ENCODE assay signal across 9 cellular contexts in the genomic region with DNA sequence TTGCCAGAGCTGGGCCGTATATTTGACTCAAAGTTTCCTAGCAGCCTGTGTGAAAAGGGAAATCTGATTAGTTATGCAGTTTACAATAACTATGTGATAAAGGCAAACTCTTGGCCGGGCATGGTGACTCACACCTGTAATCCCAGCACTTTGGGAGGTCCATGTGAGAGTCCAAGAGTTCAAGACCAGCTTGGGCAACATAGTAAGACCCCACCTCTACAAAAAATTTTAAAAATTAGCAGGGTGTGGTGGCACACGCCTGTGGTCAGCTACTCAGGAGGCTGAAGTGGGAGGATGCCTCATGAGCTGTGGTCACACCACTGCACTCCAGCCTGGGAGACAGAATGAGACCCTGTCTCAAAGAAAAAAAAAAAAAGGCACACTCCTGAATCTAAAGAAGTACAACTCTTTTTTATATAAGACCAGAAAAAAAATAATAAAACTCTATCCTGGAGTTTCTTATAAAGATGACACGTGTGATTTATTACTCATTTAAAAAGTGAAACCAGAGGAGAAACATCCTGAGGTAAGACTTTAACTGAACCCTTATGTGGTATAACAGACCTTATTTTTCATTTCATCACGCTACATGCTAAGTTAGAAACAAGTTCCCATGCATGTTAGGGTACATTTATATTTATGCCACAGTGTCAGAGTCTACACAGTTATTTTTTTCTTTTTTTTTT. TPM values are rescaled to one million over a fixed set of nuclear protein-coding genes. Genes with fewer than 3 reads are reported as not detected.
DNase-seq lines count a peak whose midpoint lies in the region; ATAC-seq lines count a peak whose summit lies in the region.
"Had no signal": no experiment of that assay in that cellular context is flagged by ENCODE, and none has a peak within 500 bp of the region (broad histone marks: within the 10 kb centered on the region; RNA-seq: fewer than 3 reads in every experiment).

No MANE protein-coding gene starts in this region.

- no peaks in the 10 kb centered on the region for H3K79me1 ChIP-seq in neuronal stem cell (ENCODE audit: low read depth, low read length)

- H3K14ac ChIP-seq in neuronal stem cell (ENCODE audit: low read length), result no peak overlapping the region

- no peak overlapping the region for H2BK15ac ChIP-seq in neuronal stem cell (ENCODE audit: low read length)

- H3K4ac ChIP-seq in neuronal stem cell (ENCODE audit: low read length), result no peak overlapping the region

- peak overlapping the region; percentile 95 to 99 (median 98) for H3K27ac Mint-ChIP-seq in CD4-positive, alpha-beta memory T cell
- H3K27ac Mint-ChIP-seq in activated naive CD8-positive, alpha-beta T cell treated with anti-CD3 and anti-CD28 coated beads, Interleukin-2, amount 10 ng/mL, durations not matched to agents 7 days and 5 days, result peak overlapping the region; percentile 99

- DNase-seq in CD4-positive, alpha-beta memory T cell, result peak; percentile 42 to 78 (median 59)
- DNase-seq in MV-4-11 (lab: John Stamatoyannopoulos, UW), result peak; percentile 58
- DNase-seq in activated naive CD8-positive, alpha-beta T cell treated with anti-CD3 and anti-CD28 coated beads, Interleukin-2, amount 10 ng/mL, durations not matched to agents 7 days and 5 days, result peak; percentile 45
- DNase-seq in NCI-H82 (lab: John Stamatoyannopoulos, UW), result no peak
- DNase-seq in neuronal stem cell (ENCODE audit: low spot score), result no peak
- DNase-seq in UCSD-AML1 (lab: John Stamatoyannopoulos, UW; ENCODE audit: unreplicated experiment), result no peak
- DNase-seq in ecto neural progenitor cell (ENCODE audit: low spot score), result no peak

- no peak overlapping the region for H3K23ac ChIP-seq in neuronal stem cell (ENCODE audit: low read depth, low read length, poor library complexity)

- peak overlapping the region; percentile 76 to 89 (median 87) for H3K4me3 Mint-ChIP-seq in CD4-positive, alpha-beta memory T cell
- H3K4me3 Mint-ChIP-seq in activated naive CD8-positive, alpha-beta T cell treated with anti-CD3 and anti-CD28 coated beads, Interleukin-2, amount 10 ng/mL, durations not matched to agents 7 days and 5 days, result peak overlapping the region; percentile 87

- H3K36me3 Mint-ChIP-seq in CD4-positive, alpha-beta memory T cell, result peaks cover 3 to 4% of the 10 kb centered on the region in 2 donors
- peaks cover 8% of the 10 kb centered on the region for H3K36me3 Mint-ChIP-seq in activated naive CD8-positive, alpha-beta T cell treated with anti-CD3 and anti-CD28 coated beads, Interleukin-2, amount 10 ng/mL, durations not matched to agents 7 days and 5 days

- no peaks in the 10 kb centered on the region for H3K9me3 Mint-ChIP-seq in CD4-positive, alpha-beta memory T cell
- H3K9me3 Mint-ChIP-seq in activated naive CD8-positive, alpha-beta T cell treated with anti-CD3 and anti-CD28 coated beads, Interleukin-2, amount 10 ng/mL, durations not matched to agents 7 days and 5 days, result no peaks in the 10 kb centered on the region

- peak overlapping the region; percentile 82 for H3K27ac ChIP-seq in CD4-positive, alpha-beta memory T cell (ENCODE audit: low read depth, low read length)
- no peak overlapping the region for H3K27ac ChIP-seq in neuronal stem cell (replicated peaks; ENCODE audit: low read length)

- H2BK12ac ChIP-seq in neuronal stem cell (ENCODE audit: low read length), result no peak overlapping the region

- no peak overlapping the region for H3K18ac ChIP-seq in neuronal stem cell (ENCODE audit: low read length)

- WGBS in neuronal stem cell (ENCODE audit: extremely low coverage in 2 of 2, insufficient read length in 2 of 2, insufficient replicate concordance in 1 of 2), 2 donors, result no CpG with 5 or more reads among the region's 5 CpGs

- CTCF ChIA-PET in CD4-positive, alpha-beta memory T cell (lab: Charles Lee; ENCODE audit: partially characterized antibody), result interaction anchor here (0.7 to 9.3 kb wide), 11 partner anchors 8 to 77 kb away, joined by 3 to 111 read pairs (median 4); no protein-coding TSS in a partner anchor

- H3K4me1 ChIP-seq in CD4-positive, alpha-beta memory T cell (ENCODE audit: insufficient read depth, low read length), result peaks cover 24% of the 10 kb centered on the region
- no peaks in the 10 kb centered on the region for H3K4me1 ChIP-seq in neuronal stem cell (ENCODE audit: control insufficient read depth in 2 of 2, insufficient read depth in 1 of 2, low read depth in 1 of 2, low read length in 2 of 2)

- no peak overlapping the region for H3K4me2 ChIP-seq in neuronal stem cell (ENCODE audit: insufficient read depth, low read length, poor library complexity, severe bottlenecking)

- H4K91ac ChIP-seq in neuronal stem cell (ENCODE audit: low read depth, low read length, poor library complexity), result no peak overlapping the region

- H3K36me3 ChIP-seq in CD4-positive, alpha-beta memory T cell (ENCODE audit: insufficient read depth, low read length), result no peaks in the 10 kb centered on the region
- H3K36me3 ChIP-seq in neuronal stem cell (replicated peaks in 1 of 2; ENCODE audit: control insufficient read depth in 2 of 2, insufficient read depth in 2 of 2, low read length in 2 of 2), result no peaks in the 10 kb centered on the region

- no peak overlapping the region for H2BK5ac ChIP-seq in neuronal stem cell (ENCODE audit: low read length)

- no peak overlapping the region for H2BK120ac ChIP-seq in neuronal stem cell (ENCODE audit: low read depth, low read length)

- POLR2A ChIA-PET in CD4-positive, alpha-beta memory T cell (lab: Charles Lee; ENCODE audit: partially characterized antibody), result interaction anchor here (1.2 to 11.0 kb wide), 10 partner anchors 8 to 353 kb away, joined by 3 to 195 read pairs (median 16); partner anchors contain the start of genes KCMF1, TMSB10 and TRABD2A
- POLR2A ChIA-PET in activated naive CD8-positive, alpha-beta T cell treated with anti-CD3 and anti-CD28 coated beads, Interleukin-2, amount 10 ng/mL, durations not matched to agents 7 days and 5 days (lab: Charles Lee), result interaction anchor here (0.6 to 5.4 kb wide), 10 partner anchors 8 to 389 kb away, joined by 3 to 94 read pairs (median 13); partner anchors contain the start of genes KCMF1, TGOLN2, TMSB10 and TRABD2A

- peak overlapping the region; percentile 22 to 45 for H3K4me3 ChIP-seq in CD4-positive, alpha-beta memory T cell (ENCODE audit: low read length in 2 of 2)
- H3K4me3 ChIP-seq in neuronal stem cell (ENCODE audit: low read length in 2 of 2), result no peak overlapping the region
- H3K4me3 ChIP-seq: skin epidermis had no signal

- no peak overlapping the region for H2AFZ ChIP-seq in neuronal stem cell (ENCODE audit: low read length)

- H3K4me1 Mint-ChIP-seq in CD4-positive, alpha-beta memory T cell, result peaks cover 17 to 31% (median 25%) of the 10 kb centered on the region in 4 donors
- peaks cover 37% of the 10 kb centered on the region for H3K4me1 Mint-ChIP-seq in activated naive CD8-positive, alpha-beta T cell treated with anti-CD3 and anti-CD28 coated beads, Interleukin-2, amount 10 ng/mL, durations not matched to agents 7 days and 5 days

- no peak overlapping the region for H4K8ac ChIP-seq in neuronal stem cell (ENCODE audit: low read depth, low read length)

- peak; percentile 26 for ATAC-seq in GM21619 (IDR thresholded peaks at IDR 0.05; ENCODE audit: unreplicated experiment)
- ATAC-seq in activated naive CD8-positive, alpha-beta T cell treated with anti-CD3 and anti-CD28 coated beads, Interleukin-2, amount 10 ng/mL, durations not matched to agents 7 days and 5 days (ENCODE audit: low read depth), result peak; percentile 46

- no peak overlapping the region for H3K9ac ChIP-seq in neuronal stem cell (ENCODE audit: low read depth, low read length, poor library complexity)

- H3K9me3 ChIP-seq in CD4-positive, alpha-beta memory T cell (ENCODE audit: control insufficient read depth in 1 of 2, low read length in 2 of 2), result no peaks in the 10 kb centered on the region
- no peaks in the 10 kb centered on the region for H3K9me3 ChIP-seq in neuronal stem cell (replicated peaks in 1 of 2; ENCODE audit: control insufficient read depth in 2 of 2, insufficient read depth in 1 of 2, low read depth in 1 of 2, low read length in 2 of 2)

- intact Hi-C loops in CD4-positive, alpha-beta memory T cell (cut with micrococcal nuclease), result no loop called here

- H2AK5ac ChIP-seq in neuronal stem cell (ENCODE audit: low read depth, low read length), result no peak overlapping the region

- H3K27me3 Mint-ChIP-seq in CD4-positive, alpha-beta memory T cell, result no peaks in the 10 kb centered on the region
- no peaks in the 10 kb centered on the region for H3K27me3 Mint-ChIP-seq in activated naive CD8-positive, alpha-beta T cell treated with anti-CD3 and anti-CD28 coated beads, Interleukin-2, amount 10 ng/mL, durations not matched to agents 7 days and 5 days

- H3K27me3 ChIP-seq in CD4-positive, alpha-beta memory T cell (ENCODE audit: insufficient read depth, low read length), result no peaks in the 10 kb centered on the region
- H3K27me3 ChIP-seq in neuronal stem cell (ENCODE audit: control insufficient read depth in 3 of 3, insufficient read depth in 3 of 3, low read depth in 1 of 3, low read length in 3 of 3), result no peaks in the 10 kb centered on the region

RNA-seq across cellular contexts. Expression of gene KCMF1, which starts 32.6 kb away (rescaled TPM):
- 10 to 100 TPM; 59.8 to 62.7 TPM for total RNA-seq in CD4-positive, alpha-beta memory T cell
- 10 to 100 TPM; 25.8 to 34.6 TPM for polyA plus RNA-seq in CD4-positive, alpha-beta memory T cell
- 10 to 100 TPM; 79.3 to 81.0 TPM for total RNA-seq in activated naive CD8-positive, alpha-beta T cell treated with anti-CD3 and anti-CD28 coated beads, Interleukin-2, amount 10 ng/mL, durations not matched to agents 7 days and 5 days
- polyA plus RNA-seq in neuronal stem cell (2013, experiment 1 of 2), result 41.2 TPM
- 37.1 TPM for polyA plus RNA-seq in neuronal stem cell (2013, experiment 2 of 2)

RNA-seq across cellular contexts. Expression of gene TMSB10, which starts 32.9 kb away (rescaled TPM):
- 1,000 to 10,000 TPM; 1,218 to 1,245 TPM for total RNA-seq in CD4-positive, alpha-beta memory T cell
- 1,000 to 10,000 TPM; 5,559 to 6,561 TPM for polyA plus RNA-seq in CD4-positive, alpha-beta memory T cell
- 1,000 to 10,000 TPM; 4,217 to 4,653 TPM for total RNA-seq in activated naive CD8-positive, alpha-beta T cell treated with anti-CD3 and anti-CD28 coated beads, Interleukin-2, amount 10 ng/mL, durations not matched to agents 7 days and 5 days
- polyA plus RNA-seq in neuronal stem cell (2013, experiment 1 of 2), result 1,798 TPM
- polyA plus RNA-seq in neuronal stem cell (2013, experiment 2 of 2), result 1,767 TPM

RNA-seq across cellular contexts. Expression of gene TRABD2A, which starts 57.5 kb away (rescaled TPM):
- 10 to 100 TPM; 83.3 to 90.7 TPM for total RNA-seq in CD4-positive, alpha-beta memory T cell
- 10 to 100 TPM; 67.1 to 81.2 TPM for polyA plus RNA-seq in CD4-positive, alpha-beta memory T cell
- total RNA-seq in activated naive CD8-positive, alpha-beta T cell treated with anti-CD3 and anti-CD28 coated beads, Interleukin-2, amount 10 ng/mL, durations not matched to agents 7 days and 5 days, result 10 to 100 TPM; 81.1 to 85.5 TPM
- polyA plus RNA-seq in neuronal stem cell (2013, experiment 1 of 2), result 11.7 TPM
- 11.8 TPM for polyA plus RNA-seq in neuronal stem cell (2013, experiment 2 of 2)

Comparison
In these comparisons a context has a peak if more than half of its experiments do, and no peak if none do; other contexts are left out.
1. DNase-seq: peak in CD4-positive, alpha-beta memory T cell (5 of 5), MV-4-11 (single experiment) and activated naive CD8-positive, alpha-beta T cell treated with anti-CD3 and anti-CD28 coated beads, Interleukin-2, amount 10 ng/mL, durations not matched to agents 7 days and 5 days (single experiment); none in NCI-H82 (single experiment), neuronal stem cell (single experiment), UCSD-AML1 (single experiment) and ecto neural progenitor cell (single experiment).
2. H3K4me3 ChIP-seq: peak in CD4-positive, alpha-beta memory T cell (2 of 2); none in neuronal stem cell (0 of 2).